ENCODE assay signal across 8 cellular contexts in the genomic region with DNA sequence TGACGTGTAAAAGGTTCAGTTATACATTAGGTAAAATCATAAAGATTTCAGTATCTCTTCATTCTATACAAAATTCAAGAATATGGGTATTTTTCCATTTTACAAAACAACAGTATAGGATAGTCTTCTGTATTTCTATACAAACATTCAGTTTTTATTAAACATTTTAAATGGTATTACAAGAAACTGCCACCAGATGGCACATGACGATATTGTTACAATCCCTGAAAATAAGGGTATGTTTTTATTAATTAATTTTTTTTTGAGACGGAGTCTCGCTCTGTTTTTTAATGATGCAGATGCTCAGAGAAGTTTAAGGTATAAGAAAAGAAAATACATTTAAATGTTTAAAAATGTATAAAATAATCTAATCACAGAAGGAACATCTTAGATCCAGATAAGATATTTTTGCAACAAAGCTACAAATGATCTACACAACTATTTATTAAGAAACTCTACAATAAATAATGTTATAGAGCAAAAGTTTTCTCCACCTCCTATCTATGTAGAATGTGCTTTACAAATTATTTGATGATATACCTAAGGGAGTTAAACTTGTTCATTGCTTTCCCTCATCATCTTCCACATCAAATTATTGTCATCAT. TPM values are rescaled to one million over a fixed set of nuclear protein-coding genes. Genes with fewer than 3 reads are reported as not detected.
DNase-seq lines count a peak whose midpoint lies in the region; ATAC-seq and TF ChIP-seq lines count a peak whose summit lies in the region.

No MANE protein-coding gene starts in this region.

- peak; percentile 13 to 73 (median 69) for DNase-seq in CD4-positive, CD25-positive, alpha-beta regulatory T cell
- DNase-seq in GM13976 (ENCODE audit: low spot score): peak; percentile 48
- DNase-seq in NCI-H748 treated with DMSO at 0.1 percent for 48 hours (lab: John Stamatoyannopoulos, UW): peak; percentile 21
- peak; percentile 73 for DNase-seq in cerebellar cortex (ENCODE audit: low spot score)
- peak; percentile 66 to 73 for DNase-seq in lung microvascular endothelial cell (ENCODE audit: low read depth in 2 of 2)
- DNase-seq in activated effector memory CD4-positive, alpha-beta T cell treated with Interleukin-2 at 50 U/mL for 16 hours: no peak
- no peak for DNase-seq in activated naive CD4-positive, alpha-beta T cell (lab: John Stamatoyannopoulos, UW)

- H3K4me1 Mint-ChIP-seq in CD4-positive, CD25-positive, alpha-beta regulatory T cell: peaks cover 5 to 23% (median 8%) of the 10 kb centered on the region in 4 donors

- H3K9me3 ChIP-seq in CD4-positive, CD25-positive, alpha-beta regulatory T cell (ENCODE audit: control insufficient read depth in 2 of 2, low read length in 2 of 2): no peaks in the 10 kb centered on the region

- no peaks in the 10 kb centered on the region for H3K27me3 ChIP-seq in CD4-positive, CD25-positive, alpha-beta regulatory T cell (ENCODE audit: control insufficient read depth, insufficient read depth, low read length)

- H3K27me3 Mint-ChIP-seq in CD4-positive, CD25-positive, alpha-beta regulatory T cell: no peaks in the 10 kb centered on the region

- peak overlapping the region; percentile 33 for H3K27ac ChIP-seq in CD4-positive, CD25-positive, alpha-beta regulatory T cell (ENCODE audit: insufficient read depth, low read length, poor library complexity, severe bottlenecking)

- H3K4me1 ChIP-seq in CD4-positive, CD25-positive, alpha-beta regulatory T cell (ENCODE audit: control insufficient read depth, insufficient read depth, low read length, poor library complexity, severe bottlenecking): peaks cover 5% of the 10 kb centered on the region

- peak overlapping the region; percentile 39 for H3K4me3 ChIP-seq in CD4-positive, CD25-positive, alpha-beta regulatory T cell (ENCODE audit: low read depth, low read length)

- no peaks in the 10 kb centered on the region for H3K9me3 Mint-ChIP-seq in CD4-positive, CD25-positive, alpha-beta regulatory T cell

- no peak overlapping the region for H3K27ac Mint-ChIP-seq in CD4-positive, CD25-positive, alpha-beta regulatory T cell

- H3K36me3 ChIP-seq in CD4-positive, CD25-positive, alpha-beta regulatory T cell (ENCODE audit: control insufficient read depth, insufficient read depth, low read length): peaks cover 62% of the 10 kb centered on the region

- H3K36me3 Mint-ChIP-seq in CD4-positive, CD25-positive, alpha-beta regulatory T cell: peaks cover 14% of the 10 kb centered on the region

- H3K4me3 Mint-ChIP-seq in CD4-positive, CD25-positive, alpha-beta regulatory T cell: no peak overlapping the region

- in situ Hi-C loops in GM13976 (cut with MboI; ENCODE audit: low sequenced_read_pairs, unreplicated experiment): loop anchor here (10.0 kb wide), 1 partner anchor 69 kb away; a partner anchor contains a TSS

- TF ChIP-seq CTCF in GM13976 (IDR thresholded peaks at IDR 0.05; ENCODE audit: borderline replicate concordance, control extremely low read depth, extremely low read depth, insufficient read depth, missing control alignments): peak; percentile 29

- no peak for ATAC-seq in CD4-positive, CD25-positive, alpha-beta regulatory T cell (ENCODE audit: low read depth in 2 of 2)
- ATAC-seq in GM21526 (IDR thresholded peaks at IDR 0.05; ENCODE audit: low FRiP score, unreplicated experiment): no peak

RNA-seq across cellular contexts. Expression of a gene that starts 23.5 kb away (rescaled TPM):
- 52.1 TPM for total RNA-seq in CD4-positive, CD25-positive, alpha-beta regulatory T cell
- polyA plus RNA-seq in CD4-positive, CD25-positive, alpha-beta regulatory T cell: 10 to 100 TPM; 43.8 to 52.7 (median 49.8) TPM
- 5.7 and 9.7 TPM in 2 replicates for total RNA-seq in lung microvascular endothelial cell

RNA-seq across cellular contexts. Expression of a gene that starts 35.7 kb away (rescaled TPM):
- 58.5 TPM for total RNA-seq in CD4-positive, CD25-positive, alpha-beta regulatory T cell
- 10 to 100 TPM; 49.1 to 93.4 (median 65.1) TPM for polyA plus RNA-seq in CD4-positive, CD25-positive, alpha-beta regulatory T cell
- total RNA-seq in lung microvascular endothelial cell: under 0.01 and 0.44 TPM in 2 replicates

RNA-seq across cellular contexts. Expression of a gene that starts 51.6 kb away (rescaled TPM):
- 2.2 TPM for total RNA-seq in CD4-positive, CD25-positive, alpha-beta regulatory T cell
- polyA plus RNA-seq in CD4-positive, CD25-positive, alpha-beta regulatory T cell: 1 to 10 TPM in 1 of 4 donors, under 1 TPM in 3; 0.30 to 2.1 (median 0.63) TPM
- total RNA-seq in lung microvascular endothelial cell: under 0.01 and 0.22 TPM in 2 replicates

Comparison
In these comparisons a context has a peak if more than half of its experiments do, and no peak if none do; other contexts are left out.
1. DNase-seq: peak in CD4-positive, CD25-positive, alpha-beta regulatory T cell (3 of 3), GM13976 (single experiment), NCI-H748 treated with DMSO at 0.1 percent for 48 hours (single experiment), cerebellar cortex (single experiment) and lung microvascular endothelial cell (2 of 2); none in activated effector memory CD4-positive, alpha-beta T cell treated with Interleukin-2 at 50 U/mL for 16 hours (single experiment) and activated naive CD4-positive, alpha-beta T cell (0 of 4).
2. RNA of a gene that starts 35.7 kb away (total RNA-seq): 58.5 TPM in CD4-positive, CD25-positive, alpha-beta regulatory T cell (single experiment); under 0.01 to 0.44 TPM in lung microvascular endothelial cell; every median in the first group is over 10 times any median in the second.